In genomic region chr19:38870612-38871011, GRCh38 we compare ENCODE assay signal across 11 cellular contexts. TPM values are rescaled to one million over a fixed set of nuclear protein-coding genes. Genes with fewer than 3 reads are reported as not detected.
A peak's percentile ranks its signal among the peaks of the same experiment; 100 is the strongest.
DNase-seq lines count a peak whose midpoint lies in the region; TF ChIP-seq lines count a peak whose summit lies in the region.
"Had no signal": no experiment of that assay in that cellular context is flagged by ENCODE, and none has a peak within 500 bp of the region (broad histone marks: within the 10 kb centered on the region; RNA-seq: fewer than 3 reads in every experiment).

No MANE protein-coding gene starts in this region.

- H3K9me3 ChIP-seq in BLaER1 treated with 17β-estradiol and CSF1 and Interleukin-3, amounts not matched to agents 10 nM and 100 nM (replicated peaks in 1 of 11), result no peaks in the 10 kb centered on the region
- H3K9me3 ChIP-seq in ES-I3 (ENCODE audit: control insufficient read depth, insufficient read depth, low read length) (no peaks in the 10 kb centered on the region), prostate gland (no peaks in the 10 kb centered on the region)
- H3K9me3 ChIP-seq: heart right ventricle, suprapubic skin had no signal

- H3K27ac ChIP-seq in BLaER1 treated with 17β-estradiol and CSF1 and Interleukin-3, amounts not matched to agents 10 nM and 100 nM, result peak overlapping the region in 5 of 11 experiments; percentile 24 to 63 (median 55); a peak in 4 of 22 replicates
- no peak overlapping the region for H3K27ac ChIP-seq in prostate gland
- H3K27ac ChIP-seq: suprapubic skin had no signal

- no peak for DNase-seq in activated T-helper 2 cell treated with anti-CD3 and anti-CD28 coated beads, Interferon-gamma antibody, Interleukin-2, Interleukin-4, amounts not matched to agents 10 μg/mL and 5 μg/mL and 100 μg/mL, durations not matched to agents 14 hours and 24 hours and 36 hours (ENCODE audit: low spot score)
- DNase-seq in mesothelial cell of epicardium (ENCODE audit: low spot score in 2 of 2, unreplicated experiment in 2 of 2), result no peak
- no peak for DNase-seq in prostate gland (ENCODE audit: low spot score)
- DNase-seq in central memory CD4-positive, alpha-beta T cell, result no peak
- no peak for DNase-seq in NOMO-1 treated with DMSO at 0.1 percent for 48 hours (lab: John Stamatoyannopoulos, UW; ENCODE audit: unreplicated experiment)
- no peak for DNase-seq in mucosa of gallbladder (ENCODE audit: low spot score)
- DNase-seq: NCI-H146 had no signal

- peak overlapping the region in 3 of 11 experiments; percentile 42 to 72 (median 66); a peak in 2 of 22 replicates for H3K9ac ChIP-seq in BLaER1 treated with 17β-estradiol and CSF1 and Interleukin-3, amounts not matched to agents 10 nM and 100 nM
- H3K9ac ChIP-seq in ES-I3 (ENCODE audit: low read depth, low read length), result peak overlapping the region; percentile 72; the same call in 1 of the 2 replicates

- peaks cover 51 to 84% (median 75%) of the 10 kb centered on the region in 10 experiments for H3K4me1 ChIP-seq in BLaER1 treated with 17β-estradiol and CSF1 and Interleukin-3, amounts not matched to agents 10 nM and 100 nM
- H3K4me1 ChIP-seq in ES-I3 (ENCODE audit: insufficient read depth, low read length) (no peaks in the 10 kb centered on the region), prostate gland (replicated peaks) (peaks cover 2% of the 10 kb centered on the region)

- TF ChIP-seq CTCF in mesothelial cell of epicardium (IDR thresholded peaks at IDR 0.05; ENCODE audit: unreplicated experiment), result no peak
- TF ChIP-seq CTCF in prostate gland (IDR thresholded peaks at IDR 0.05), result no peak

- TF ChIP-seq POLR2A in prostate gland (IDR thresholded peaks at IDR 0.05), result no peak

- intact Hi-C loops in activated T-helper 2 cell treated with anti-CD3 and anti-CD28 coated beads, Interferon-gamma antibody, Interleukin-2, Interleukin-4, amounts not matched to agents 10 μg/mL and 5 μg/mL and 100 μg/mL, durations not matched to agents 14 hours and 24 hours and 36 hours (cut with micrococcal nuclease), result no loop called here
- intact Hi-C loops in prostate gland (cut with DNase I), result no loop called here

- H3K36me3 ChIP-seq in BLaER1 treated with 17β-estradiol and CSF1 and Interleukin-3, amounts not matched to agents 10 nM and 100 nM, result no peaks in the 10 kb centered on the region
- H3K36me3 ChIP-seq in ES-I3 (ENCODE audit: insufficient read depth, low read length) (no peaks in the 10 kb centered on the region), prostate gland (no peaks in the 10 kb centered on the region)
- H3K36me3 ChIP-seq: suprapubic skin had no signal

- H3K27ac Mint-ChIP-seq in activated T-helper 2 cell treated with anti-CD3 and anti-CD28 coated beads, Interferon-gamma antibody, Interleukin-2, Interleukin-4, amounts not matched to agents 10 μg/mL and 5 μg/mL and 100 μg/mL, durations not matched to agents 14 hours and 24 hours and 36 hours, result peak overlapping the region; percentile 71
- H3K27ac Mint-ChIP-seq in mesothelial cell of epicardium, result no peak overlapping the region

- no peaks in the 10 kb centered on the region for H4K20me1 ChIP-seq in BLaER1 treated with 17β-estradiol and CSF1 and Interleukin-3, amounts not matched to agents 10 nM and 100 nM

- no peaks in the 10 kb centered on the region for H3K27me3 ChIP-seq in BLaER1 treated with 17β-estradiol and CSF1 and Interleukin-3, amounts not matched to agents 10 nM and 100 nM
- H3K27me3 ChIP-seq in prostate gland (replicated peaks; ENCODE audit: insufficient read depth), result no peaks in the 10 kb centered on the region
- H3K27me3 ChIP-seq: heart right ventricle, suprapubic skin had no signal

- H3K4me2 ChIP-seq in BLaER1 treated with 17β-estradiol and CSF1 and Interleukin-3, amounts not matched to agents 10 nM and 100 nM, result peak overlapping the region; percentile 85 to 99 (median 95)

- WGBS in prostate gland, result 92% methylated on average over 19 of the region's 19 CpGs

- peak overlapping the region in 3 of 10 experiments; percentile 57 to 65 (median 57); a peak in 4 of 20 replicates for H3K4me3 ChIP-seq in BLaER1 treated with 17β-estradiol and CSF1 and Interleukin-3, amounts not matched to agents 10 nM and 100 nM
- no peak overlapping the region for H3K4me3 ChIP-seq in prostate gland

- H3K9me3 Mint-ChIP-seq in activated T-helper 2 cell treated with anti-CD3 and anti-CD28 coated beads, Interferon-gamma antibody, Interleukin-2, Interleukin-4, amounts not matched to agents 10 μg/mL and 5 μg/mL and 100 μg/mL, durations not matched to agents 14 hours and 24 hours and 36 hours, result no peaks in the 10 kb centered on the region
- H3K9me3 Mint-ChIP-seq in mesothelial cell of epicardium, result no peaks in the 10 kb centered on the region

- no peaks in the 10 kb centered on the region for H3K27me3 Mint-ChIP-seq in activated T-helper 2 cell treated with anti-CD3 and anti-CD28 coated beads, Interferon-gamma antibody, Interleukin-2, Interleukin-4, amounts not matched to agents 10 μg/mL and 5 μg/mL and 100 μg/mL, durations not matched to agents 14 hours and 24 hours and 36 hours (ENCODE audit: low read depth)
- peaks cover 24% of the 10 kb centered on the region for H3K27me3 Mint-ChIP-seq in mesothelial cell of epicardium (ENCODE audit: low read depth)

- peaks cover 25% of the 10 kb centered on the region for H3K4me1 Mint-ChIP-seq in activated T-helper 2 cell treated with anti-CD3 and anti-CD28 coated beads, Interferon-gamma antibody, Interleukin-2, Interleukin-4, amounts not matched to agents 10 μg/mL and 5 μg/mL and 100 μg/mL, durations not matched to agents 14 hours and 24 hours and 36 hours (ENCODE audit: low read depth)
- H3K4me1 Mint-ChIP-seq in mesothelial cell of epicardium, result peaks cover 6% of the 10 kb centered on the region

- H3K4me3 Mint-ChIP-seq in activated T-helper 2 cell treated with anti-CD3 and anti-CD28 coated beads, Interferon-gamma antibody, Interleukin-2, Interleukin-4, amounts not matched to agents 10 μg/mL and 5 μg/mL and 100 μg/mL, durations not matched to agents 14 hours and 24 hours and 36 hours (ENCODE audit: low read depth), result peak overlapping the region; percentile 67
- peak overlapping the region; percentile 47 for H3K4me3 Mint-ChIP-seq in mesothelial cell of epicardium

- H3K36me3 Mint-ChIP-seq in activated T-helper 2 cell treated with anti-CD3 and anti-CD28 coated beads, Interferon-gamma antibody, Interleukin-2, Interleukin-4, amounts not matched to agents 10 μg/mL and 5 μg/mL and 100 μg/mL, durations not matched to agents 14 hours and 24 hours and 36 hours (ENCODE audit: low read depth), result peaks cover 49% of the 10 kb centered on the region
- no peaks in the 10 kb centered on the region for H3K36me3 Mint-ChIP-seq in mesothelial cell of epicardium

RNA-seq across cellular contexts. Expression of gene RINL, which starts 7.5 kb away (rescaled TPM):
- 70.2 and 73.4 TPM in 2 replicates for total RNA-seq in activated T-helper 2 cell treated with anti-CD3 and anti-CD28 coated beads, Interferon-gamma antibody, Interleukin-2, Interleukin-4, amounts not matched to agents 10 μg/mL and 5 μg/mL and 100 μg/mL, durations not matched to agents 14 hours and 24 hours and 36 hours
- total RNA-seq in mesothelial cell of epicardium (2.1 to 3.3 TPM (median 2.3 TPM) in 3 replicates), prostate gland (10 to 100 TPM in 1 of 2 donors, 1 to 10 TPM in 1; 3.1 to 10.2 TPM), mucosa of gallbladder (11.9 TPM)

RNA-seq across cellular contexts. Expression of gene HNRNPL, which starts 20.8 kb away (rescaled TPM):
- 700 and 708 TPM in 2 replicates for total RNA-seq in activated T-helper 2 cell treated with anti-CD3 and anti-CD28 coated beads, Interferon-gamma antibody, Interleukin-2, Interleukin-4, amounts not matched to agents 10 μg/mL and 5 μg/mL and 100 μg/mL, durations not matched to agents 14 hours and 24 hours and 36 hours
- total RNA-seq in mesothelial cell of epicardium (423 to 443 TPM (median 425 TPM) in 3 replicates), prostate gland (100 to 1,000 TPM; 210 to 231 TPM), mucosa of gallbladder (284 TPM)

RNA-seq across cellular contexts. Expression of gene SIRT2, which starts 28.8 kb away (rescaled TPM):
- 29.0 and 30.2 TPM in 2 replicates for total RNA-seq in activated T-helper 2 cell treated with anti-CD3 and anti-CD28 coated beads, Interferon-gamma antibody, Interleukin-2, Interleukin-4, amounts not matched to agents 10 μg/mL and 5 μg/mL and 100 μg/mL, durations not matched to agents 14 hours and 24 hours and 36 hours
- 45.2 to 46.5 TPM (median 45.7 TPM) in 3 replicates for total RNA-seq in mesothelial cell of epicardium
- 10 to 100 TPM; 55.8 to 89.0 TPM for total RNA-seq in prostate gland
- total RNA-seq in mucosa of gallbladder, result 63.0 TPM

RNA-seq across cellular contexts. Expression of gene NFKBIB, which starts 29.2 kb away (rescaled TPM):
- total RNA-seq in activated T-helper 2 cell treated with anti-CD3 and anti-CD28 coated beads, Interferon-gamma antibody, Interleukin-2, Interleukin-4, amounts not matched to agents 10 μg/mL and 5 μg/mL and 100 μg/mL, durations not matched to agents 14 hours and 24 hours and 36 hours, result 81.8 and 82.7 TPM in 2 replicates
- total RNA-seq in mesothelial cell of epicardium (13.4 to 13.9 TPM (median 13.5 TPM) in 3 replicates), prostate gland (10 to 100 TPM; 29.8 to 50.6 TPM), mucosa of gallbladder (23.1 TPM)

RNA-seq across cellular contexts. Expression of gene ECH1, which starts 39.0 kb away (rescaled TPM):
- total RNA-seq in activated T-helper 2 cell treated with anti-CD3 and anti-CD28 coated beads, Interferon-gamma antibody, Interleukin-2, Interleukin-4, amounts not matched to agents 10 μg/mL and 5 μg/mL and 100 μg/mL, durations not matched to agents 14 hours and 24 hours and 36 hours, result 180 and 183 TPM in 2 replicates
- total RNA-seq in mesothelial cell of epicardium (79.5 to 91.4 TPM (median 85.9 TPM) in 3 replicates), prostate gland (100 to 1,000 TPM; 129 to 158 TPM), mucosa of gallbladder (205 TPM)
